1 cellular context compared by ENCODE assay signal in the genomic region with DNA sequence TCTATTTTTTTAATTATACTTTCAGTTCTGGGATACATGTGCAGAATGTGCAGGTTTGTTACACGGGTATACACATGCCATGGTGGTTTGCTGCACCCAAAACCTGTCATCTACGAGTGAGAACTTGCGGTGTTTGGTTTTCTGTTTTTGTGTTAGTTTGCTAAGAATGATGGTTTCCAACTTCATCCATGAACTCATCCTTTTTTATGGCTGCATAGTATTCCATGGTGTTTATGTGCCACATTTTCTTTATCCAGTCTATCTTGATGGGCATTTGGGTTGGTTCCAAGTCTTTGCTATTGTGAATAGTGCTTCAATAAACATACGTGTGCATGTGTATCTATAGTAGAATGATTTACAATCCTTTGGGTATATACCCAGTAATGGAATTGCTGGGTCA.
TF ChIP-seq lines count a peak whose summit lies in the region.

No MANE protein-coding gene starts in this region.

TF ChIP-seq in HEK293, 187 proteins besides CTCF, POLR2A, EP300 and RAD21:
- TF ChIP-seq, protein P1, sequence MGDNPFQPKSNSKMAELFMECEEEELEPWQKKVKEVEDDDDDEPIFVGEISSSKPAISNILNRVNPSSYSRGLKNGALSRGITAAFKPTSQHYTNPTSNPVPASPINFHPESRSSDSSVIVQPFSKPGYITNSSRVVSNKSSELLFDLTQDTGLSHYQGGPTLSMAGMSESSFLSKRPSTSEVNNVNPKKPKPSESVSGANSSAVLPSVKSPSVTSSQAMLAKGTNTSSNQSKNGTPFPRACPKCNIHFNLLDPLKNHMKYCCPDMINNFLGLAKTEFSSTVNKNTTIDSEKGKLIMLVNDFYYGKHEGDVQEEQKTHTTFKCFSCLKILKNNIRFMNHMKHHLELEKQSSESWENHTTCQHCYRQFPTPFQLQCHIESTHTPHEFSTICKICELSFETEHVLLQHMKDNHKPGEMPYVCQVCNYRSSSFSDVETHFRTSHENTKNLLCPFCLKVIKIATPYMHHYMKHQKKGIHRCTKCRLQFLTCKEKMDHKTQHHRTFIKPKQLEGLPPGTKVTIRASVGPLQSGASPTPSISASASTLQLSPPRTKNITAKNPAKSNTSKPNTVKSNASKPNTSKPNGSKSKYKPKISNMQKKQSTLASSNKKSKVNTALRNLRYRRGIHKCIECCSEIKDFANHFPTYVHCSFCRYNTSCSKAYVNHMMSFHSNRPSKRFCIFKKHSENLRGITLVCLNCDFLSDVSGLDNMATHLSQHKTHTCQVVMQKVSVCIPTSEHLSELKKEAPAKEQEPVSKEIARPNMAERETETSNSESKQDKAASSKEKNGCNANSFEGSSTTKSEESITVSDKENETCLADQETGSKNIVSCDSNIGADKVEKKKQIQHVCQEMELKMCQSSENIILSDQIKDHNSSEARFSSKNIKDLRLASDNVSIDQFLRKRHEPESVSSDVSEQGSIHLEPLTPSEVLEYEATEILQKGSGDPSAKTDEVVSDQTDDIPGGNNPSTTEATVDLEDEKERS (tag by site-specific recombination; IDR thresholded peaks at IDR 0.05) = 0 out of 2 replicates have a peak, but pooled peaks have one; percentile 21
- TF ChIP-seq ZNF146 (tag by site-specific recombination; IDR thresholded peaks at IDR 0.05) = peak; percentile 65
